1 cellular context compared by ENCODE assay signal in the genomic region with DNA sequence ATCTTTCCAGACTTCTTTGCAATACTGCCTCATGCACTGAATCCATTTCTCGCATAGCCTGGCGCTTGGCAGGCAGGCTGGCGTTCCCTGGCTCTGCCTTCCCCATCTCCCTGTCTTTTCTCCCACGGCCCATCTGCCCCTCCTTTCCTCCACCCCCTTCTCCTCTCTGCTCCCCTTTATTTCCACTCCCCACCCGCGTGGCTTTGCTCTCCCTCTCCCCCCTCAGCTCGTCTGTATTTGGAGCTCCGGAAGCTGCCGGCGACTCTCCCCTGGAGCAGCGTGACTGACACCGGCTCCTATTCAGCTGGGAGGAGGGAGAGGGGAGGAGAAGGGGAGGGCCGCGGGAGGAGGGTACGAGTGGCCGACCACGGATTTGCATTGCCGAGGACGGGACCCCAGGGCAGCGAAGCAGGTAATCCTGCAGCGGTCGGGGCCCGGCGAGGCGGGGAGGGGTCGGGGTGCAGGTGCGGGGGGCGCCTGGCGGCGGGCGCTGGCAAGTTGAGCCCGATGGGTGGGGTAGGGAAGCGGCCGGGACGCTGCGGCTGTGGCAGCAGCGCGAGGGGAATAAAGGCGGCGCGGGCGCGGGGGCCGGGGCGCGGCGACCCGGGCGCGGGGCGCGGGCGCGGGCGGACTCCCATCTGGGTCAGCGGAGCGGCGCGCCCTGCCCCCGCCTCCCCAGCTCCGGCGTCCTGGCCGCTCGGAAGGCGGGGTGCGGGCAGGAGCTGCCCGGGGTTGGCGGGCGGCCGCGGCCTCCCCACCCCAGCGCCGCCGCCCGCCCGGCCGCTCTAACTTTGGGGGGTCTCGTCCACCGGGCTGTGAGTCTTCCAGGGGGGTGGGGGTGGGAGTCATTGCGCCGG.
TF ChIP-seq lines count a peak whose summit lies in the region.

A gene with protein sequence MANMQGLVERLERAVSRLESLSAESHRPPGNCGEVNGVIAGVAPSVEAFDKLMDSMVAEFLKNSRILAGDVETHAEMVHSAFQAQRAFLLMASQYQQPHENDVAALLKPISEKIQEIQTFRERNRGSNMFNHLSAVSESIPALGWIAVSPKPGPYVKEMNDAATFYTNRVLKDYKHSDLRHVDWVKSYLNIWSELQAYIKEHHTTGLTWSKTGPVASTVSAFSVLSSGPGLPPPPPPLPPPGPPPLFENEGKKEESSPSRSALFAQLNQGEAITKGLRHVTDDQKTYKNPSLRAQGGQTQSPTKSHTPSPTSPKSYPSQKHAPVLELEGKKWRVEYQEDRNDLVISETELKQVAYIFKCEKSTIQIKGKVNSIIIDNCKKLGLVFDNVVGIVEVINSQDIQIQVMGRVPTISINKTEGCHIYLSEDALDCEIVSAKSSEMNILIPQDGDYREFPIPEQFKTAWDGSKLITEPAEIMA (plus strand): TSS at position 261 of the 857 bp plus-strand sequence. CDS start 27,961 bp downstream, outside the sequence.

TF ChIP-seq in K562, 482 proteins besides CTCF, POLR2A, EP300 and RAD21 (continued from another document and continues in another):
- TF ChIP-seq, protein P1, sequence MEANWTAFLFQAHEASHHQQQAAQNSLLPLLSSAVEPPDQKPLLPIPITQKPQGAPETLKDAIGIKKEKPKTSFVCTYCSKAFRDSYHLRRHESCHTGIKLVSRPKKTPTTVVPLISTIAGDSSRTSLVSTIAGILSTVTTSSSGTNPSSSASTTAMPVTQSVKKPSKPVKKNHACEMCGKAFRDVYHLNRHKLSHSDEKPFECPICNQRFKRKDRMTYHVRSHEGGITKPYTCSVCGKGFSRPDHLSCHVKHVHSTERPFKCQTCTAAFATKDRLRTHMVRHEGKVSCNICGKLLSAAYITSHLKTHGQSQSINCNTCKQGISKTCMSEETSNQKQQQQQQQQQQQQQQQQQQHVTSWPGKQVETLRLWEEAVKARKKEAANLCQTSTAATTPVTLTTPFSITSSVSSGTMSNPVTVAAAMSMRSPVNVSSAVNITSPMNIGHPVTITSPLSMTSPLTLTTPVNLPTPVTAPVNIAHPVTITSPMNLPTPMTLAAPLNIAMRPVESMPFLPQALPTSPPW (CRISPR knock-in tag; IDR thresholded peaks at IDR 0.05), result peak; percentile 77
- TF ChIP-seq, protein P2, sequence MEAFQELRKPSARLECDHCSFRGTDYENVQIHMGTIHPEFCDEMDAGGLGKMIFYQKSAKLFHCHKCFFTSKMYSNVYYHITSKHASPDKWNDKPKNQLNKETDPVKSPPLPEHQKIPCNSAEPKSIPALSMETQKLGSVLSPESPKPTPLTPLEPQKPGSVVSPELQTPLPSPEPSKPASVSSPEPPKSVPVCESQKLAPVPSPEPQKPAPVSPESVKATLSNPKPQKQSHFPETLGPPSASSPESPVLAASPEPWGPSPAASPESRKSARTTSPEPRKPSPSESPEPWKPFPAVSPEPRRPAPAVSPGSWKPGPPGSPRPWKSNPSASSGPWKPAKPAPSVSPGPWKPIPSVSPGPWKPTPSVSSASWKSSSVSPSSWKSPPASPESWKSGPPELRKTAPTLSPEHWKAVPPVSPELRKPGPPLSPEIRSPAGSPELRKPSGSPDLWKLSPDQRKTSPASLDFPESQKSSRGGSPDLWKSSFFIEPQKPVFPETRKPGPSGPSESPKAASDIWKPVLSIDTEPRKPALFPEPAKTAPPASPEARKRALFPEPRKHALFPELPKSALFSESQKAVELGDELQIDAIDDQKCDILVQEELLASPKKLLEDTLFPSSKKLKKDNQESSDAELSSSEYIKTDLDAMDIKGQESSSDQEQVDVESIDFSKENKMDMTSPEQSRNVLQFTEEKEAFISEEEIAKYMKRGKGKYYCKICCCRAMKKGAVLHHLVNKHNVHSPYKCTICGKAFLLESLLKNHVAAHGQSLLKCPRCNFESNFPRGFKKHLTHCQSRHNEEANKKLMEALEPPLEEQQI (IDR thresholded peaks at IDR 0.05), result no peak
- no peak for TF ChIP-seq WHSC1 (IDR thresholded peaks at IDR 0.05; ENCODE audit: low read length)
- TF ChIP-seq ZNF707 (CRISPR knock-in tag; conservative IDR thresholded peaks at IDR 0.05), result no peak
- TF ChIP-seq PTTG1 (tag; IDR thresholded peaks at IDR 0.05; ENCODE audit: low read depth), result no peak
- TF ChIP-seq, protein P3, sequence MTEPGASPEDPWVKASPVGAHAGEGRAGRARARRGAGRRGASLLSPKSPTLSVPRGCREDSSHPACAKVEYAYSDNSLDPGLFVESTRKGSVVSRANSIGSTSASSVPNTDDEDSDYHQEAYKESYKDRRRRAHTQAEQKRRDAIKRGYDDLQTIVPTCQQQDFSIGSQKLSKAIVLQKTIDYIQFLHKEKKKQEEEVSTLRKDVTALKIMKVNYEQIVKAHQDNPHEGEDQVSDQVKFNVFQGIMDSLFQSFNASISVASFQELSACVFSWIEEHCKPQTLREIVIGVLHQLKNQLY (CRISPR knock-in tag; conservative IDR thresholded peaks at IDR 0.05), result no peak
- no peak for TF ChIP-seq NCOA1 (IDR thresholded peaks at IDR 0.05; ENCODE audit: low read depth)
- TF ChIP-seq, protein P4, sequence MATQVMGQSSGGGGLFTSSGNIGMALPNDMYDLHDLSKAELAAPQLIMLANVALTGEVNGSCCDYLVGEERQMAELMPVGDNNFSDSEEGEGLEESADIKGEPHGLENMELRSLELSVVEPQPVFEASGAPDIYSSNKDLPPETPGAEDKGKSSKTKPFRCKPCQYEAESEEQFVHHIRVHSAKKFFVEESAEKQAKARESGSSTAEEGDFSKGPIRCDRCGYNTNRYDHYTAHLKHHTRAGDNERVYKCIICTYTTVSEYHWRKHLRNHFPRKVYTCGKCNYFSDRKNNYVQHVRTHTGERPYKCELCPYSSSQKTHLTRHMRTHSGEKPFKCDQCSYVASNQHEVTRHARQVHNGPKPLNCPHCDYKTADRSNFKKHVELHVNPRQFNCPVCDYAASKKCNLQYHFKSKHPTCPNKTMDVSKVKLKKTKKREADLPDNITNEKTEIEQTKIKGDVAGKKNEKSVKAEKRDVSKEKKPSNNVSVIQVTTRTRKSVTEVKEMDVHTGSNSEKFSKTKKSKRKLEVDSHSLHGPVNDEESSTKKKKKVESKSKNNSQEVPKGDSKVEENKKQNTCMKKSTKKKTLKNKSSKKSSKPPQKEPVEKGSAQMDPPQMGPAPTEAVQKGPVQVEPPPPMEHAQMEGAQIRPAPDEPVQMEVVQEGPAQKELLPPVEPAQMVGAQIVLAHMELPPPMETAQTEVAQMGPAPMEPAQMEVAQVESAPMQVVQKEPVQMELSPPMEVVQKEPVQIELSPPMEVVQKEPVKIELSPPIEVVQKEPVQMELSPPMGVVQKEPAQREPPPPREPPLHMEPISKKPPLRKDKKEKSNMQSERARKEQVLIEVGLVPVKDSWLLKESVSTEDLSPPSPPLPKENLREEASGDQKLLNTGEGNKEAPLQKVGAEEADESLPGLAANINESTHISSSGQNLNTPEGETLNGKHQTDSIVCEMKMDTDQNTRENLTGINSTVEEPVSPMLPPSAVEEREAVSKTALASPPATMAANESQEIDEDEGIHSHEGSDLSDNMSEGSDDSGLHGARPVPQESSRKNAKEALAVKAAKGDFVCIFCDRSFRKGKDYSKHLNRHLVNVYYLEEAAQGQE (CRISPR knock-in tag; IDR thresholded peaks at IDR 0.05; ENCODE audit: low read depth), result 0 out of 2 replicates have a peak, but pooled peaks have one; percentile 37
- TF ChIP-seq MAZ (CRISPR knock-in tag; conservative IDR thresholded peaks at IDR 0.05 in 1 of 2, IDR thresholded peaks at IDR 0.05 in 1 of 2), result peak in 1 of 2 experiments; percentile 78; a peak in 2 of 4 replicates
- no peak for TF ChIP-seq ZNF79 (CRISPR knock-in tag; IDR thresholded peaks at IDR 0.05; ENCODE audit: low read depth)
- no peak for TF ChIP-seq PRMT5 (CRISPR knock-in tag; IDR thresholded peaks at IDR 0.05)
- TF ChIP-seq CSDE1 (IDR thresholded peaks at IDR 0.05), result no peak
- TF ChIP-seq, protein P5, sequence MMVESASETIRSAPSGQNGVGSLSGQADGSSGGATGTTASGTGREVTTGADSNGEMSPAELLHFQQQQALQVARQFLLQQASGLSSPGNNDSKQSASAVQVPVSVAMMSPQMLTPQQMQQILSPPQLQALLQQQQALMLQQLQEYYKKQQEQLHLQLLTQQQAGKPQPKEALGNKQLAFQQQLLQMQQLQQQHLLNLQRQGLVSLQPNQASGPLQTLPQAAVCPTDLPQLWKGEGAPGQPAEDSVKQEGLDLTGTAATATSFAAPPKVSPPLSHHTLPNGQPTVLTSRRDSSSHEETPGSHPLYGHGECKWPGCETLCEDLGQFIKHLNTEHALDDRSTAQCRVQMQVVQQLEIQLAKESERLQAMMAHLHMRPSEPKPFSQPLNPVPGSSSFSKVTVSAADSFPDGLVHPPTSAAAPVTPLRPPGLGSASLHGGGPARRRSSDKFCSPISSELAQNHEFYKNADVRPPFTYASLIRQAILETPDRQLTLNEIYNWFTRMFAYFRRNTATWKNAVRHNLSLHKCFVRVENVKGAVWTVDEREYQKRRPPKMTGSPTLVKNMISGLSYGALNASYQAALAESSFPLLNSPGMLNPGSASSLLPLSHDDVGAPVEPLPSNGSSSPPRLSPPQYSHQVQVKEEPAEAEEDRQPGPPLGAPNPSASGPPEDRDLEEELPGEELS (CRISPR knock-in tag; IDR thresholded peaks at IDR 0.05; ENCODE audit: borderline replicate concordance), result no peak
- TF ChIP-seq, protein P6, sequence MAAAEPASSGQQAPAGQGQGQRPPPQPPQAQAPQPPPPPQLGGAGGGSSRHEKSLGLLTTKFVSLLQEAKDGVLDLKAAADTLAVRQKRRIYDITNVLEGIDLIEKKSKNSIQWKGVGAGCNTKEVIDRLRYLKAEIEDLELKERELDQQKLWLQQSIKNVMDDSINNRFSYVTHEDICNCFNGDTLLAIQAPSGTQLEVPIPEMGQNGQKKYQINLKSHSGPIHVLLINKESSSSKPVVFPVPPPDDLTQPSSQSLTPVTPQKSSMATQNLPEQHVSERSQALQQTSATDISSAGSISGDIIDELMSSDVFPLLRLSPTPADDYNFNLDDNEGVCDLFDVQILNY (CRISPR knock-in tag; IDR thresholded peaks at IDR 0.05), result no peak
- TF ChIP-seq, protein P7, sequence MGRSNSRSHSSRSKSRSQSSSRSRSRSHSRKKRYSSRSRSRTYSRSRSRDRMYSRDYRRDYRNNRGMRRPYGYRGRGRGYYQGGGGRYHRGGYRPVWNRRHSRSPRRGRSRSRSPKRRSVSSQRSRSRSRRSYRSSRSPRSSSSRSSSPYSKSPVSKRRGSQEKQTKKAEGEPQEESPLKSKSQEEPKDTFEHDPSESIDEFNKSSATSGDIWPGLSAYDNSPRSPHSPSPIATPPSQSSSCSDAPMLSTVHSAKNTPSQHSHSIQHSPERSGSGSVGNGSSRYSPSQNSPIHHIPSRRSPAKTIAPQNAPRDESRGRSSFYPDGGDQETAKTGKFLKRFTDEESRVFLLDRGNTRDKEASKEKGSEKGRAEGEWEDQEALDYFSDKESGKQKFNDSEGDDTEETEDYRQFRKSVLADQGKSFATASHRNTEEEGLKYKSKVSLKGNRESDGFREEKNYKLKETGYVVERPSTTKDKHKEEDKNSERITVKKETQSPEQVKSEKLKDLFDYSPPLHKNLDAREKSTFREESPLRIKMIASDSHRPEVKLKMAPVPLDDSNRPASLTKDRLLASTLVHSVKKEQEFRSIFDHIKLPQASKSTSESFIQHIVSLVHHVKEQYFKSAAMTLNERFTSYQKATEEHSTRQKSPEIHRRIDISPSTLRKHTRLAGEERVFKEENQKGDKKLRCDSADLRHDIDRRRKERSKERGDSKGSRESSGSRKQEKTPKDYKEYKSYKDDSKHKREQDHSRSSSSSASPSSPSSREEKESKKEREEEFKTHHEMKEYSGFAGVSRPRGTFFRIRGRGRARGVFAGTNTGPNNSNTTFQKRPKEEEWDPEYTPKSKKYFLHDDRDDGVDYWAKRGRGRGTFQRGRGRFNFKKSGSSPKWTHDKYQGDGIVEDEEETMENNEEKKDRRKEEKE (IDR thresholded peaks at IDR 0.05; ENCODE audit: borderline replicate concordance in 1 of 2, control insufficient read depth in 1 of 2, low read depth in 2 of 2, low read length in 1 of 2), result no peak
- peak; percentile 87 for TF ChIP-seq ZNF444 (CRISPR knock-in tag; IDR thresholded peaks at IDR 0.05)
- no peak for TF ChIP-seq MCM2 (IDR thresholded peaks at IDR 0.05; ENCODE audit: low read depth)
- TF ChIP-seq RBM17 (IDR thresholded peaks at IDR 0.05; ENCODE audit: borderline replicate concordance, low read depth, low read length), result no peak
- TF ChIP-seq, protein P8, sequence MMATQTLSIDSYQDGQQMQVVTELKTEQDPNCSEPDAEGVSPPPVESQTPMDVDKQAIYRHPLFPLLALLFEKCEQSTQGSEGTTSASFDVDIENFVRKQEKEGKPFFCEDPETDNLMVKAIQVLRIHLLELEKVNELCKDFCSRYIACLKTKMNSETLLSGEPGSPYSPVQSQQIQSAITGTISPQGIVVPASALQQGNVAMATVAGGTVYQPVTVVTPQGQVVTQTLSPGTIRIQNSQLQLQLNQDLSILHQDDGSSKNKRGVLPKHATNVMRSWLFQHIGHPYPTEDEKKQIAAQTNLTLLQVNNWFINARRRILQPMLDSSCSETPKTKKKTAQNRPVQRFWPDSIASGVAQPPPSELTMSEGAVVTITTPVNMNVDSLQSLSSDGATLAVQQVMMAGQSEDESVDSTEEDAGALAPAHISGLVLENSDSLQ (IDR thresholded peaks at IDR 0.05), result peak; percentile 60; the same call in 1 of the 2 replicates
- TF ChIP-seq IFI16 (CRISPR knock-in tag; IDR thresholded peaks at IDR 0.05), result no peak
- no peak for TF ChIP-seq SRSF9 (IDR thresholded peaks at IDR 0.05; ENCODE audit: borderline replicate concordance, low read depth, low read length)
- TF ChIP-seq PML (IDR thresholded peaks at IDR 0.05; ENCODE audit: low read length), result no peak
- TF ChIP-seq, protein P9, sequence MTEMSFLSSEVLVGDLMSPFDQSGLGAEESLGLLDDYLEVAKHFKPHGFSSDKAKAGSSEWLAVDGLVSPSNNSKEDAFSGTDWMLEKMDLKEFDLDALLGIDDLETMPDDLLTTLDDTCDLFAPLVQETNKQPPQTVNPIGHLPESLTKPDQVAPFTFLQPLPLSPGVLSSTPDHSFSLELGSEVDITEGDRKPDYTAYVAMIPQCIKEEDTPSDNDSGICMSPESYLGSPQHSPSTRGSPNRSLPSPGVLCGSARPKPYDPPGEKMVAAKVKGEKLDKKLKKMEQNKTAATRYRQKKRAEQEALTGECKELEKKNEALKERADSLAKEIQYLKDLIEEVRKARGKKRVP (CRISPR knock-in tag; IDR thresholded peaks at IDR 0.05), result no peak
